In the genomic region with DNA sequence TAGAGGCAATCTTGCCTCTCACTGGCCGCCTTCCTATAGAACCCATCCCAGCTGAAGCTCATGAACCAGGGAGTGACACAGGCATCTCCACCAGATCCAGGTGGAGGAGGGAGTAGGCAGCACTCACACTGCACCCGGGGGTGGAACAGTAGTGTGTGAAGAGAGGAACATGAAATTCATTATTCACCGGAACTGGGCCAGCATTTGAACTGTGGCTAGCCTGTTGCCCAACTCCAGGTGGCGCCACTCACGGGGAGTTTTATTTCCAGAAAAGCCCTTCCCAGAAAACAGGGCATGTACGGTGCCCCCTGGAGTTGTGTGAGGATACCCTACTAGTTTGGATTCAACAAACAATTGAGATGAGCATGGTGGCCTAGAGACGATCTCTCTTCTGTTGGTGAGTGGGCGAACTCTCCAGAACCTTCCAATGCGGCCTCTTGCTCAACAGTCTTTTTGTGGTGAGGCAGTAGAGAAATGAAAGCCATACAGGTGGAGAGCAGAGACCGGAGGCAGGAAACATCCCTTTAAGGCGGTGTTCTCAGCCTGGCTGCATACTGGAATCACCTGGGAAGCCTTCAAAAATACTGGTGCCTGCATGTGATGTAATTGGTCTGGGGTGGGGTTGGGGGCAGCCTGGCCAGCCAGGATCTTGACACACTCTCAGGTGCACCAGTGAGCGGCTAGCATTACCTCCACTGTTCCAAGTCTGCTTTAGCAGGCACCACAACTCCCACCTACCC, we compare ENCODE assay signal across 2 cellular contexts.
TF ChIP-seq lines count a peak whose summit lies in the region.

No MANE protein-coding gene starts in this region.

TF ChIP-seq in Ishikawa, 13 proteins besides CTCF, POLR2A, EP300 and RAD21 (continued from another document):
- TF ChIP-seq, protein P1, sequence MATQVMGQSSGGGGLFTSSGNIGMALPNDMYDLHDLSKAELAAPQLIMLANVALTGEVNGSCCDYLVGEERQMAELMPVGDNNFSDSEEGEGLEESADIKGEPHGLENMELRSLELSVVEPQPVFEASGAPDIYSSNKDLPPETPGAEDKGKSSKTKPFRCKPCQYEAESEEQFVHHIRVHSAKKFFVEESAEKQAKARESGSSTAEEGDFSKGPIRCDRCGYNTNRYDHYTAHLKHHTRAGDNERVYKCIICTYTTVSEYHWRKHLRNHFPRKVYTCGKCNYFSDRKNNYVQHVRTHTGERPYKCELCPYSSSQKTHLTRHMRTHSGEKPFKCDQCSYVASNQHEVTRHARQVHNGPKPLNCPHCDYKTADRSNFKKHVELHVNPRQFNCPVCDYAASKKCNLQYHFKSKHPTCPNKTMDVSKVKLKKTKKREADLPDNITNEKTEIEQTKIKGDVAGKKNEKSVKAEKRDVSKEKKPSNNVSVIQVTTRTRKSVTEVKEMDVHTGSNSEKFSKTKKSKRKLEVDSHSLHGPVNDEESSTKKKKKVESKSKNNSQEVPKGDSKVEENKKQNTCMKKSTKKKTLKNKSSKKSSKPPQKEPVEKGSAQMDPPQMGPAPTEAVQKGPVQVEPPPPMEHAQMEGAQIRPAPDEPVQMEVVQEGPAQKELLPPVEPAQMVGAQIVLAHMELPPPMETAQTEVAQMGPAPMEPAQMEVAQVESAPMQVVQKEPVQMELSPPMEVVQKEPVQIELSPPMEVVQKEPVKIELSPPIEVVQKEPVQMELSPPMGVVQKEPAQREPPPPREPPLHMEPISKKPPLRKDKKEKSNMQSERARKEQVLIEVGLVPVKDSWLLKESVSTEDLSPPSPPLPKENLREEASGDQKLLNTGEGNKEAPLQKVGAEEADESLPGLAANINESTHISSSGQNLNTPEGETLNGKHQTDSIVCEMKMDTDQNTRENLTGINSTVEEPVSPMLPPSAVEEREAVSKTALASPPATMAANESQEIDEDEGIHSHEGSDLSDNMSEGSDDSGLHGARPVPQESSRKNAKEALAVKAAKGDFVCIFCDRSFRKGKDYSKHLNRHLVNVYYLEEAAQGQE (IDR thresholded peaks at IDR 0.05; ENCODE audit: low read depth): no peak

TF ChIP-seq in K562, 482 proteins besides CTCF, POLR2A, EP300 and RAD21 (continued from another document):
- TF ChIP-seq, protein P2, sequence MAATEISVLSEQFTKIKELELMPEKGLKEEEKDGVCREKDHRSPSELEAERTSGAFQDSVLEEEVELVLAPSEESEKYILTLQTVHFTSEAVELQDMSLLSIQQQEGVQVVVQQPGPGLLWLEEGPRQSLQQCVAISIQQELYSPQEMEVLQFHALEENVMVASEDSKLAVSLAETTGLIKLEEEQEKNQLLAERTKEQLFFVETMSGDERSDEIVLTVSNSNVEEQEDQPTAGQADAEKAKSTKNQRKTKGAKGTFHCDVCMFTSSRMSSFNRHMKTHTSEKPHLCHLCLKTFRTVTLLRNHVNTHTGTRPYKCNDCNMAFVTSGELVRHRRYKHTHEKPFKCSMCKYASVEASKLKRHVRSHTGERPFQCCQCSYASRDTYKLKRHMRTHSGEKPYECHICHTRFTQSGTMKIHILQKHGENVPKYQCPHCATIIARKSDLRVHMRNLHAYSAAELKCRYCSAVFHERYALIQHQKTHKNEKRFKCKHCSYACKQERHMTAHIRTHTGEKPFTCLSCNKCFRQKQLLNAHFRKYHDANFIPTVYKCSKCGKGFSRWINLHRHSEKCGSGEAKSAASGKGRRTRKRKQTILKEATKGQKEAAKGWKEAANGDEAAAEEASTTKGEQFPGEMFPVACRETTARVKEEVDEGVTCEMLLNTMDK (IDR thresholded peaks at IDR 0.05; ENCODE audit: borderline replicate concordance, insufficient read depth, low read depth, low read length, poor library complexity, severe bottlenecking): peak; percentile 45
- TF ChIP-seq, protein P3, sequence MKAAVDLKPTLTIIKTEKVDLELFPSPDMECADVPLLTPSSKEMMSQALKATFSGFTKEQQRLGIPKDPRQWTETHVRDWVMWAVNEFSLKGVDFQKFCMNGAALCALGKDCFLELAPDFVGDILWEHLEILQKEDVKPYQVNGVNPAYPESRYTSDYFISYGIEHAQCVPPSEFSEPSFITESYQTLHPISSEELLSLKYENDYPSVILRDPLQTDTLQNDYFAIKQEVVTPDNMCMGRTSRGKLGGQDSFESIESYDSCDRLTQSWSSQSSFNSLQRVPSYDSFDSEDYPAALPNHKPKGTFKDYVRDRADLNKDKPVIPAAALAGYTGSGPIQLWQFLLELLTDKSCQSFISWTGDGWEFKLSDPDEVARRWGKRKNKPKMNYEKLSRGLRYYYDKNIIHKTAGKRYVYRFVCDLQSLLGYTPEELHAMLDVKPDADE (conservative IDR thresholded peaks at IDR 0.05; ENCODE audit: control insufficient read depth, low read depth, low read length): no peak
TF ChIP-seq in K562: peak in this region for 4.
